In genomic region chr10:4845766-4846165, GRCh38 we compare ENCODE assay signal across 24 cellular contexts. TPM values are rescaled to one million over a fixed set of nuclear protein-coding genes. Genes with fewer than 3 reads are reported as not detected.
DNase-seq lines count a peak whose midpoint lies in the region; ATAC-seq, FAIRE-seq and TF ChIP-seq lines count a peak whose summit lies in the region.
"Had no signal": no experiment of that assay in that cellular context is flagged by ENCODE, and none has a peak within 500 bp of the region (broad histone marks: within the 10 kb centered on the region; RNA-seq: fewer than 3 reads in every experiment).

No MANE protein-coding gene starts in this region.

- H3K4ac ChIP-seq in trophoblast cell (ENCODE audit: low read depth, low read length) = no peak overlapping the region

- no peak for TF ChIP-seq CTCF in A549 (IDR thresholded peaks at IDR 0.05)

- H4K8ac ChIP-seq in trophoblast cell (ENCODE audit: low read depth, low read length) = no peak overlapping the region

- no peaks in the 10 kb centered on the region for H3K79me2 ChIP-seq in trophoblast cell (ENCODE audit: control insufficient read depth, insufficient read depth, low read length, poor library complexity)

- no peaks in the 10 kb centered on the region for H3K27me3 ChIP-seq in H7 (ENCODE audit: control insufficient read depth, insufficient read depth, low read length)
- H3K27me3 ChIP-seq in trophoblast cell (ENCODE audit: insufficient read depth, low read length) = no peaks in the 10 kb centered on the region

- peaks cover 0 to 11% of the 10 kb centered on the region in 2 donors for H3K27me3 Mint-ChIP-seq in stimulated activated naive B cell treated with anti-CD40 and anti-IgM and Interleukin-4, amounts not matched to agents 10 μg/mL and 1 μg/mL and 100 μg/mL, for 72 hours
- H3K27me3 Mint-ChIP-seq: CD4-positive, alpha-beta memory T cell had no signal

- H3K79me1 ChIP-seq in trophoblast cell (ENCODE audit: low read length) = no peaks in the 10 kb centered on the region

- DNase-seq in A549 (ENCODE audit: low read depth in 1 of 2, low spot score in 1 of 2) = no peak
- peak; percentile 16 for DNase-seq in H7
- DNase-seq in islet precursor cell = peak; percentile 42
- DNase-seq in trophoblast cell = no peak
- no peak for DNase-seq in stimulated activated naive B cell treated with anti-CD40 and anti-IgM and Interleukin-4, amounts not matched to agents 10 μg/mL and 1 μg/mL and 100 μg/mL, for 72 hours
- DNase-seq: ACHN; C1 segment of cervical spinal cord; Calu3; CD4-positive, alpha-beta memory T cell; COR-L47; DMS53; DMS79 treated with DMSO at 0.1 percent for 48 hours; GF-D8; HFFc6 had no signal

- H2BK120ac ChIP-seq in trophoblast cell (ENCODE audit: insufficient read depth, low read length, poor library complexity) = no peak overlapping the region

- H2AK5ac ChIP-seq in trophoblast cell (ENCODE audit: low read length) = no peak overlapping the region

- H4K91ac ChIP-seq in trophoblast cell (ENCODE audit: low read depth, low read length) = no peak overlapping the region

- H3K27ac Mint-ChIP-seq in stimulated activated naive B cell treated with anti-CD40 and anti-IgM and Interleukin-4, amounts not matched to agents 10 μg/mL and 1 μg/mL and 100 μg/mL, for 72 hours = no peak overlapping the region
- H3K27ac Mint-ChIP-seq: CD4-positive, alpha-beta memory T cell; GM23338; HFFc6 had no signal

- no peak overlapping the region for H3K18ac ChIP-seq in trophoblast cell (ENCODE audit: low read length)

- no peak for TF ChIP-seq EP300 in A549 (IDR thresholded peaks at IDR 0.05)

- no peak overlapping the region for H3K4me3 ChIP-seq in A549
- no peak overlapping the region for H3K4me3 ChIP-seq in H7 (ENCODE audit: insufficient read depth, low read depth, low read length)
- H3K4me3 ChIP-seq in trophoblast cell (ENCODE audit: low read depth, low read length) = peak overlapping the region; percentile 12
- H3K4me3 ChIP-seq: GM23338, HAP-1 had no signal

- ATAC-seq in A549 (no peak), GM21723 (IDR thresholded peaks at IDR 0.05; ENCODE audit: unreplicated experiment) (no peak), esophagus mucosa (no peak), GM21360 (IDR thresholded peaks at IDR 0.05; ENCODE audit: unreplicated experiment) (no peak)
- no peak for ATAC-seq in stimulated activated naive B cell treated with anti-CD40 and anti-IgM and Interleukin-4, amounts not matched to agents 10 μg/mL and 1 μg/mL and 100 μg/mL, for 72 hours (replicated peaks)
- ATAC-seq: GM23338 had no signal

- no peak for TF ChIP-seq POLR2A in A549 (IDR thresholded peaks at IDR 0.05; ENCODE audit: low read length)

- FAIRE-seq in A549 (lab: Jason Lieb, UNC) = no peak
- FAIRE-seq: A204.1, GM12892 had no signal

- H2BK5ac ChIP-seq in trophoblast cell (ENCODE audit: low read depth, low read length, poor library complexity) = no peak overlapping the region

- H3K4me2 ChIP-seq in A549 = no peak overlapping the region
- no peak overlapping the region for H3K4me2 ChIP-seq in trophoblast cell (ENCODE audit: low read length)
- H3K4me2 ChIP-seq: GM23338 had no signal

- no peak overlapping the region for H4K12ac ChIP-seq in trophoblast cell (ENCODE audit: low read depth, low read length)

- POLR2A ChIA-PET in A549 (lab: Yijun Ruan, JAX) = no interaction called here

- H3K4me1 ChIP-seq in A549 = peaks cover 44% of the 10 kb centered on the region
- H3K4me1 ChIP-seq in trophoblast cell (ENCODE audit: control insufficient read depth in 1 of 2, insufficient read depth in 2 of 2, low read length in 2 of 2) = peaks cover 0 to 2% of the 10 kb centered on the region in 2 experiments

- no peak overlapping the region for H3K9ac ChIP-seq in trophoblast cell (ENCODE audit: low read length)

- H3K36me3 ChIP-seq in H7 (replicated peaks; ENCODE audit: control insufficient read depth, insufficient read depth, low read length) (no peaks in the 10 kb centered on the region), trophoblast cell (ENCODE audit: control insufficient read depth in 1 of 2, insufficient read depth in 2 of 2, low read length in 2 of 2) (no peaks in the 10 kb centered on the region)
- H3K36me3 ChIP-seq: HAP-1 had no signal

- H2BK12ac ChIP-seq in trophoblast cell (ENCODE audit: low read length) = no peak overlapping the region

- no peak overlapping the region for H3K4me3 Mint-ChIP-seq in stimulated activated naive B cell treated with anti-CD40 and anti-IgM and Interleukin-4, amounts not matched to agents 10 μg/mL and 1 μg/mL and 100 μg/mL, for 72 hours
- H3K4me3 Mint-ChIP-seq: CD4-positive, alpha-beta memory T cell; GM23338; HFFc6 had no signal

- no peak overlapping the region for H3K14ac ChIP-seq in trophoblast cell (ENCODE audit: low read length)

- CTCF ChIA-PET in A549 (lab: Yijun Ruan, JAX) = no interaction called here

- peaks cover 19 to 22% of the 10 kb centered on the region in 2 donors for H3K4me1 Mint-ChIP-seq in stimulated activated naive B cell treated with anti-CD40 and anti-IgM and Interleukin-4, amounts not matched to agents 10 μg/mL and 1 μg/mL and 100 μg/mL, for 72 hours

- H3K23ac ChIP-seq in trophoblast cell (ENCODE audit: low read length) = no peak overlapping the region

- H3K27ac ChIP-seq in A549 (peak overlapping the region; percentile 91 to 95), trophoblast cell (ENCODE audit: low read depth, low read length) (no peak overlapping the region)
- H3K27ac ChIP-seq: 22Rv1 had no signal

- WGBS in A549 (ENCODE audit: missing lambda C conversion rate) = 93% methylated on average over 9 of the region's 11 CpGs
- WGBS in trophoblast cell (ENCODE audit: extremely low coverage, insufficient coverage, insufficient read length) = no CpG with 5 or more reads among the region's 11 CpGs

- TF ChIP-seq RAD21 in A549 (conservative IDR thresholded peaks at IDR 0.05 in 1 of 2, IDR thresholded peaks at IDR 0.05 in 1 of 2) = no peak

- no peak overlapping the region for H2AFZ ChIP-seq in trophoblast cell (ENCODE audit: insufficient read depth, low read length, poor library complexity)
- H2AFZ ChIP-seq: GM23338 had no signal

- no peaks in the 10 kb centered on the region for H3K9me3 Mint-ChIP-seq in stimulated activated naive B cell treated with anti-CD40 and anti-IgM and Interleukin-4, amounts not matched to agents 10 μg/mL and 1 μg/mL and 100 μg/mL, for 72 hours
- H3K9me3 Mint-ChIP-seq: CD4-positive, alpha-beta memory T cell had no signal

- H3K9me3 ChIP-seq in A549 = no peaks in the 10 kb centered on the region
- peaks cover 6% of the 10 kb centered on the region for H3K9me3 ChIP-seq in trophoblast cell (ENCODE audit: insufficient read depth, low read depth, low read length)
- H3K9me3 ChIP-seq: HAP-1 had no signal

- no peaks in the 10 kb centered on the region for H3K36me3 Mint-ChIP-seq in stimulated activated naive B cell treated with anti-CD40 and anti-IgM and Interleukin-4, amounts not matched to agents 10 μg/mL and 1 μg/mL and 100 μg/mL, for 72 hours

TF ChIP-seq in A549, 52 proteins besides CTCF, POLR2A, EP300 and RAD21:
- TF ChIP-seq HOXA7 (CRISPR knock-in tag; IDR thresholded peaks at IDR 0.05) (no peak), POLR2AphosphoS2 (conservative IDR thresholded peaks at IDR 0.05; ENCODE audit: low read length) (no peak), FOSL2 (IDR thresholded peaks at IDR 0.05) (no peak), FOSL2 (CRISPR knock-in tag; IDR thresholded peaks at IDR 0.05) (no peak), EHF (CRISPR knock-in tag; IDR thresholded peaks at IDR 0.05) (no peak), ZC3H11A (IDR thresholded peaks at IDR 0.05) (no peak), HES2 (IDR thresholded peaks at IDR 0.05) (no peak), PBX3 (IDR thresholded peaks at IDR 0.05) (no peak), MYC (IDR thresholded peaks at IDR 0.05; ENCODE audit: borderline replicate concordance, low read length) (no peak)
TF ChIP-seq in A549: peak in this region for 0.

RNA-seq across cellular contexts. Expression of gene AKR1E2, which starts 19.8 kb away (rescaled TPM):
- polyA plus RNA-seq in A549 (2011; rRNA removed) = 17.5 and 20.0 TPM in 2 replicates
- polyA plus RNA-seq in A549 (2012; cell fraction: cytosol; rRNA removed) = 12.0 and 14.8 TPM in 2 replicates
- polyA plus RNA-seq in A549 (2012; cell fraction: nucleus; rRNA removed) = 25.9 and 28.9 TPM in 2 replicates
- polyA plus RNA-seq in A549 (2017; fragmentation: RNase III; extraction: RNeasy Plus Mini Kit Qiagen cat#74134 plus additional on column Dnase treatment) = 10.5 to 15.2 TPM (median 11.2 TPM) in 3 replicates
- polyA minus RNA-seq in A549 (2011; rRNA and poly(A)+ RNA removed) = 139 and 226 TPM in 2 replicates
- total RNA-seq in H7 (2014; rRNA removed; shearing (Covaris generic)) = 4.5 and 9.4 TPM in 2 replicates
- polyA plus RNA-seq in trophoblast cell (2013) = 0.31 and 0.42 TPM in 2 replicates
- total RNA-seq in esophagus mucosa = 1.3 TPM
- total RNA-seq: Daoy, H4 had no signal

Comparison
In these comparisons a context has a peak if more than half of its experiments do, and no peak if none do; other contexts are left out.
1. DNase-seq: peak in H7 (single experiment) and islet precursor cell (single experiment); none in A549 (0 of 2), trophoblast cell (0 of 2) and stimulated activated naive B cell treated with anti-CD40 and anti-IgM and Interleukin-4, amounts not matched to agents 10 μg/mL and 1 μg/mL and 100 μg/mL, for 72 hours (single experiment).